ENCODE assay signal across 1 cellular context in genomic region chr1:58883888-58884482, GRCh38.
TF ChIP-seq lines count a peak whose summit lies in the region.

No MANE protein-coding gene starts in this region.

TF ChIP-seq in K562, 482 proteins besides CTCF, POLR2A, EP300 and RAD21 (continued from another document and continues in another):
- TF ChIP-seq MGA (IDR thresholded peaks at IDR 0.05), result peak; percentile 6
- TF ChIP-seq ZNF217 (CRISPR knock-in tag; IDR thresholded peaks at IDR 0.05), result no peak
- peak; percentile 82 for TF ChIP-seq HDAC3 (IDR thresholded peaks at IDR 0.05; ENCODE audit: borderline replicate concordance, partially characterized antibody)
- no peak for TF ChIP-seq U2AF2 (optimal IDR thresholded peaks at IDR 0.05; ENCODE audit: low read depth, low read length)
- TF ChIP-seq DDX20 (tag; IDR thresholded peaks at IDR 0.05; ENCODE audit: low read depth), result peak; percentile 51; the same call in 1 of the 2 replicates
- TF ChIP-seq SIN3B (IDR thresholded peaks at IDR 0.05; ENCODE audit: low read depth), result 0 out of 2 replicates have a peak, but pooled peaks have one; percentile 57
- peak; percentile 92 for TF ChIP-seq SMARCE1 (IDR thresholded peaks at IDR 0.05)
- no peak for TF ChIP-seq ZNF184 (CRISPR knock-in tag; IDR thresholded peaks at IDR 0.05)
- peak; percentile 68; the same call in 1 of the 2 replicates for TF ChIP-seq CC2D1A (IDR thresholded peaks at IDR 0.05)
- TF ChIP-seq ZNF133 (CRISPR knock-in tag; IDR thresholded peaks at IDR 0.05), result no peak
- TF ChIP-seq ZBTB7A (IDR thresholded peaks at IDR 0.05; ENCODE audit: borderline replicate concordance, control insufficient read depth, low read depth, low read length), result no peak
- TF ChIP-seq BRD9 (IDR thresholded peaks at IDR 0.05; ENCODE audit: low read depth, partially characterized antibody), result no peak
- no peak for TF ChIP-seq ZNF561 (CRISPR knock-in tag; conservative IDR thresholded peaks at IDR 0.05)
- TF ChIP-seq, protein P1, sequence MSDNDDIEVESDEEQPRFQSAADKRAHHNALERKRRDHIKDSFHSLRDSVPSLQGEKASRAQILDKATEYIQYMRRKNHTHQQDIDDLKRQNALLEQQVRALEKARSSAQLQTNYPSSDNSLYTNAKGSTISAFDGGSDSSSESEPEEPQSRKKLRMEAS (CRISPR knock-in tag; IDR thresholded peaks at IDR 0.05), result peak; percentile 90
- peak; percentile 90 for TF ChIP-seq STAT5A (IDR thresholded peaks at IDR 0.05; ENCODE audit: borderline replicate concordance, low read length)
- TF ChIP-seq ZNF280B (CRISPR knock-in tag; IDR thresholded peaks at IDR 0.05), result no peak
- no peak for TF ChIP-seq ERF (CRISPR knock-in tag; IDR thresholded peaks at IDR 0.05)
- TF ChIP-seq POLR2AphosphoS5 (IDR thresholded peaks at IDR 0.05; ENCODE audit: control insufficient read depth, insufficient read depth, low read depth, low read length), result peak; percentile 94
- TF ChIP-seq, protein P2, sequence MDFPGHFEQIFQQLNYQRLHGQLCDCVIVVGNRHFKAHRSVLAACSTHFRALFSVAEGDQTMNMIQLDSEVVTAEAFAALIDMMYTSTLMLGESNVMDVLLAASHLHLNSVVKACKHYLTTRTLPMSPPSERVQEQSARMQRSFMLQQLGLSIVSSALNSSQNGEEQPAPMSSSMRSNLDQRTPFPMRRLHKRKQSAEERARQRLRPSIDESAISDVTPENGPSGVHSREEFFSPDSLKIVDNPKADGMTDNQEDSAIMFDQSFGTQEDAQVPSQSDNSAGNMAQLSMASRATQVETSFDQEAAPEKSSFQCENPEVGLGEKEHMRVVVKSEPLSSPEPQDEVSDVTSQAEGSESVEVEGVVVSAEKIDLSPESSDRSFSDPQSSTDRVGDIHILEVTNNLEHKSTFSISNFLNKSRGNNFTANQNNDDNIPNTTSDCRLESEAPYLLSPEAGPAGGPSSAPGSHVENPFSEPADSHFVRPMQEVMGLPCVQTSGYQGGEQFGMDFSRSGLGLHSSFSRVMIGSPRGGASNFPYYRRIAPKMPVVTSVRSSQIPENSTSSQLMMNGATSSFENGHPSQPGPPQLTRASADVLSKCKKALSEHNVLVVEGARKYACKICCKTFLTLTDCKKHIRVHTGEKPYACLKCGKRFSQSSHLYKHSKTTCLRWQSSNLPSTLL (IDR thresholded peaks at IDR 0.05), result no peak
- peak; percentile 83 for TF ChIP-seq SMARCB1 (IDR thresholded peaks at IDR 0.05; ENCODE audit: insufficient read length, low read depth)
- TF ChIP-seq ZZZ3 (IDR thresholded peaks at IDR 0.05), result 0 out of 2 replicates have a peak, but pooled peaks have one; percentile 46
- peak; percentile 97 to 99 for TF ChIP-seq KDM1A (IDR thresholded peaks at IDR 0.05)
- TF ChIP-seq MTA1 (IDR thresholded peaks at IDR 0.05; ENCODE audit: borderline replicate concordance), result peak; percentile 78
- TF ChIP-seq ZNF280A (IDR thresholded peaks at IDR 0.05; ENCODE audit: low read depth, partially characterized antibody), result no peak
- TF ChIP-seq SAFB2 (IDR thresholded peaks at IDR 0.05; ENCODE audit: borderline replicate concordance, low read depth, low read length, severe bottlenecking), result no peak
- TF ChIP-seq ZNF121 (CRISPR knock-in tag; conservative IDR thresholded peaks at IDR 0.05), result no peak
- TF ChIP-seq, protein P3, sequence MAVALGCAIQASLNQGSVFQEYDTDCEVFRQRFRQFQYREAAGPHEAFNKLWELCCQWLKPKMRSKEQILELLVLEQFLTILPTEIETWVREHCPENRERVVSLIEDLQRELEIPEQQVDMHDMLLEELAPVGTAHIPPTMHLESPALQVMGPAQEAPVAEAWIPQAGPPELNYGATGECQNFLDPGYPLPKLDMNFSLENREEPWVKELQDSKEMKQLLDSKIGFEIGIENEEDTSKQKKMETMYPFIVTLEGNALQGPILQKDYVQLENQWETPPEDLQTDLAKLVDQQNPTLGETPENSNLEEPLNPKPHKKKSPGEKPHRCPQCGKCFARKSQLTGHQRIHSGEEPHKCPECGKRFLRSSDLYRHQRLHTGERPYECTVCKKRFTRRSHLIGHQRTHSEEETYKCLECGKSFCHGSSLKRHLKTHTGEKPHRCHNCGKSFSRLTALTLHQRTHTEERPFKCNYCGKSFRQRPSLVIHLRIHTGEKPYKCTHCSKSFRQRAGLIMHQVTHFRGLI (CRISPR knock-in tag; IDR thresholded peaks at IDR 0.05), result no peak
- TF ChIP-seq, protein P4, sequence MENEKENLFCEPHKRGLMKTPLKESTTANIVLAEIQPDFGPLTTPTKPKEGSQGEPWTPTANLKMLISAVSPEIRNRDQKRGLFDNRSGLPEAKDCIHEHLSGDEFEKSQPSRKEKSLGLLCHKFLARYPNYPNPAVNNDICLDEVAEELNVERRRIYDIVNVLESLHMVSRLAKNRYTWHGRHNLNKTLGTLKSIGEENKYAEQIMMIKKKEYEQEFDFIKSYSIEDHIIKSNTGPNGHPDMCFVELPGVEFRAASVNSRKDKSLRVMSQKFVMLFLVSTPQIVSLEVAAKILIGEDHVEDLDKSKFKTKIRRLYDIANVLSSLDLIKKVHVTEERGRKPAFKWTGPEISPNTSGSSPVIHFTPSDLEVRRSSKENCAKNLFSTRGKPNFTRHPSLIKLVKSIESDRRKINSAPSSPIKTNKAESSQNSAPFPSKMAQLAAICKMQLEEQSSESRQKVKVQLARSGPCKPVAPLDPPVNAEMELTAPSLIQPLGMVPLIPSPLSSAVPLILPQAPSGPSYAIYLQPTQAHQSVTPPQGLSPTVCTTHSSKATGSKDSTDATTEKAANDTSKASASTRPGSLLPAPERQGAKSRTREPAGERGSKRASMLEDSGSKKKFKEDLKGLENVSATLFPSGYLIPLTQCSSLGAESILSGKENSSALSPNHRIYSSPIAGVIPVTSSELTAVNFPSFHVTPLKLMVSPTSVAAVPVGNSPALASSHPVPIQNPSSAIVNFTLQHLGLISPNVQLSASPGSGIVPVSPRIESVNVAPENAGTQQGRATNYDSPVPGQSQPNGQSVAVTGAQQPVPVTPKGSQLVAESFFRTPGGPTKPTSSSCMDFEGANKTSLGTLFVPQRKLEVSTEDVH (IDR thresholded peaks at IDR 0.05; ENCODE audit: low read depth, partially characterized antibody), result peak; percentile 17
- TF ChIP-seq SRSF3 (IDR thresholded peaks at IDR 0.05; ENCODE audit: insufficient read depth, low read length), result no peak
- no peak for TF ChIP-seq MCM2 (IDR thresholded peaks at IDR 0.05; ENCODE audit: low read depth)
- TF ChIP-seq, protein P5, sequence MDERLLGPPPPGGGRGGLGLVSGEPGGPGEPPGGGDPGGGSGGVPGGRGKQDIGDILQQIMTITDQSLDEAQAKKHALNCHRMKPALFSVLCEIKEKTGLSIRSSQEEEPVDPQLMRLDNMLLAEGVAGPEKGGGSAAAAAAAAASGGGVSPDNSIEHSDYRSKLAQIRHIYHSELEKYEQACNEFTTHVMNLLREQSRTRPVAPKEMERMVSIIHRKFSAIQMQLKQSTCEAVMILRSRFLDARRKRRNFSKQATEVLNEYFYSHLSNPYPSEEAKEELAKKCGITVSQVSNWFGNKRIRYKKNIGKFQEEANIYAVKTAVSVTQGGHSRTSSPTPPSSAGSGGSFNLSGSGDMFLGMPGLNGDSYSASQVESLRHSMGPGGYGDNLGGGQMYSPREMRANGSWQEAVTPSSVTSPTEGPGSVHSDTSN (CRISPR knock-in tag; IDR thresholded peaks at IDR 0.05; ENCODE audit: low read depth), result no peak
- TF ChIP-seq, protein P5 (tag; conservative IDR thresholded peaks at IDR 0.05; ENCODE audit: low read depth), result peak; percentile 26; the same call in 1 of the 2 replicates
- peak; percentile 83; the same call in 1 of the 2 replicates for TF ChIP-seq GATAD2A (IDR thresholded peaks at IDR 0.05)
- TF ChIP-seq FOXJ3 (CRISPR knock-in tag; IDR thresholded peaks at IDR 0.05), result no peak
- TF ChIP-seq MTA2 (IDR thresholded peaks at IDR 0.05; ENCODE audit: low read depth), result peak; percentile 92
